In the genomic region with DNA sequence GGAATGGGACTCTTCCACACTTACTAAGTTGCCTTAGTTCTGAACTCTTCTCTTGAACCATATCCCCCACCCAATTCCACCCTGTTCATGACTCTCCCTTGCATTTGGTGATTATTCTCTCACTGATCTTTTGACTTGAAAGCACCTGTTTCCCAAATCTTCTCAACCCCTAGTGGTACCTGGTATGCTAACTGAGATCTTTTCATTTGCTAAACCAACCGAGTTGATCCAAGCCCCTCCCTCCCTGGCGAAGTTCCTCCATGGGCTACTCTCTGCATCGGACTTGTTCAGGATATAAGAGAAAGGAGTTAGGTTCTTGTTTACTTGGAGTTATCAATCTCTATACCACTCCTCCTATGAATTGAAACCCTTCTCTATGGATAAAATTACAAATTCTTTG, we compare ENCODE assay signal across 20 cellular contexts.
A peak's percentile ranks its signal among the peaks of the same experiment; 100 is the strongest.
DNase-seq lines count a peak whose midpoint lies in the region; ATAC-seq, FAIRE-seq and TF ChIP-seq lines count a peak whose summit lies in the region.
"Had no signal": no experiment of that assay in that cellular context is flagged by ENCODE, and none has a peak within 500 bp of the region (broad histone marks: within the 10 kb centered on the region; RNA-seq: fewer than 3 reads in every experiment).

No MANE protein-coding gene starts in this region.

- no peaks in the 10 kb centered on the region for H3K36me3 ChIP-seq in GM23338 (ENCODE audit: insufficient read depth)
- H3K36me3 ChIP-seq in H1 (ENCODE audit: control insufficient read depth in 2 of 4, insufficient read depth in 4 of 4, low read length in 3 of 4) = no peaks in the 10 kb centered on the region
- H3K36me3 ChIP-seq in mesendoderm (ENCODE audit: control insufficient read depth, insufficient read depth, low read length) = no peaks in the 10 kb centered on the region

- TF ChIP-seq RAD21 in H1 (IDR thresholded peaks at IDR 0.05 in 1 of 2, conservative IDR thresholded peaks at IDR 0.05 in 1 of 2; ENCODE audit: low read depth in 2 of 2, low read length in 2 of 2) = no peak; a peak in 1 of 4 replicates

- no peak overlapping the region for H3K56ac ChIP-seq in H1 (replicated peaks; ENCODE audit: insufficient read length, low read depth, low read length)
- H3K56ac ChIP-seq in mesendoderm (ENCODE audit: low read length) = no peak overlapping the region

- H3K27ac Mint-ChIP-seq in GM23338 = no peak overlapping the region
- H3K27ac Mint-ChIP-seq: CD4-positive, alpha-beta T cell; IgD-negative memory B cell had no signal

- no peak overlapping the region for H3K14ac ChIP-seq in H1 (ENCODE audit: insufficient read length)

- H3K79me1 ChIP-seq in H1 (ENCODE audit: low read depth, low read length) = no peaks in the 10 kb centered on the region
- no peaks in the 10 kb centered on the region for H3K79me1 ChIP-seq in mesendoderm (ENCODE audit: low read length)

- peaks cover 2% of the 10 kb centered on the region for H3K27me3 Mint-ChIP-seq in GM23338 (ENCODE audit: insufficient read depth, low read depth, poor library complexity)
- H3K27me3 Mint-ChIP-seq: CD4-positive, alpha-beta T cell; IgD-negative memory B cell had no signal

- H3K9me3 ChIP-seq in H1 (ENCODE audit: insufficient read depth in 2 of 2, low read depth in 1 of 2, low read length in 1 of 2) = no peaks in the 10 kb centered on the region
- H3K9me3 ChIP-seq: A549, Caco-2 had no signal

- H3K23ac ChIP-seq in H1 (ENCODE audit: insufficient read length) = no peak overlapping the region
- H3K23ac ChIP-seq in mesendoderm (ENCODE audit: low read length) = no peak overlapping the region

- H2BK15ac ChIP-seq in H1 (ENCODE audit: low read length) = no peak overlapping the region
- no peak overlapping the region for H2BK15ac ChIP-seq in mesendoderm (replicated peaks; ENCODE audit: low read depth)

- no peaks in the 10 kb centered on the region for H3F3A ChIP-seq in GM23338 (replicated peaks; ENCODE audit: low read depth)

- H2BK20ac ChIP-seq in H1 (ENCODE audit: low read length) = no peak overlapping the region

- no peak overlapping the region for H4K8ac ChIP-seq in H1 (ENCODE audit: extremely low read depth, insufficient read depth, low read length)
- H4K8ac ChIP-seq in mesendoderm (ENCODE audit: low read depth, low read length) = no peak overlapping the region

- no peak overlapping the region for H3K4me3 ChIP-seq in GM23338
- H3K4me3 ChIP-seq in H1 (ENCODE audit: extremely low read depth in 1 of 4, insufficient read depth in 2 of 4, low read depth in 3 of 4, low read length in 4 of 4) = peak overlapping the region in 1 of 4 experiments; percentile 25; a peak in 1 of 8 replicates
- H3K4me3 ChIP-seq in mesendoderm (ENCODE audit: low read length) = no peak overlapping the region
- H3K4me3 ChIP-seq: A549 had no signal

- no peak overlapping the region for H2AFZ ChIP-seq in GM23338
- no peak overlapping the region for H2AFZ ChIP-seq in H1 (ENCODE audit: low read length)

- peaks cover 28% of the 10 kb centered on the region for H3K4me1 Mint-ChIP-seq in GM23338

- TF ChIP-seq CTCF in GM23338 (conservative IDR thresholded peaks at IDR 0.05; ENCODE audit: low read depth in 2 of 2) = no peak
- TF ChIP-seq CTCF in H1 (IDR thresholded peaks at IDR 0.05; ENCODE audit: control extremely low read depth in 1 of 3, insufficient read depth in 1 of 3, low read depth in 1 of 3, low read length in 3 of 3) = peak in 1 of 3 experiments; percentile 19; a peak in 1 of 4 replicates

- H3K4ac ChIP-seq in H1 (replicated peaks; ENCODE audit: insufficient read length, low read depth, low read length) = no peak overlapping the region
- no peak overlapping the region for H3K4ac ChIP-seq in mesendoderm (ENCODE audit: low read depth, low read length)

- H3K23me2 ChIP-seq in H1 (ENCODE audit: low read depth, low read length) = no peaks in the 10 kb centered on the region; the same call in 1 of the 2 replicates

- H3K4me2 ChIP-seq in GM23338 = peak overlapping the region; percentile 5; the same call in 1 of the 2 replicates
- peak overlapping the region; percentile 22 to 28; a peak in 2 of 4 replicates for H3K4me2 ChIP-seq in H1 (ENCODE audit: insufficient read depth in 1 of 2, low read depth in 2 of 2, low read length in 2 of 2)
- no peak overlapping the region for H3K4me2 ChIP-seq in mesendoderm (ENCODE audit: low read length)
- H3K4me2 ChIP-seq: A549 had no signal

- DNase-seq in GM23338 (ENCODE audit: low spot score) (peak; percentile 74), H1 (ENCODE audit: low read depth in 1 of 2, low spot score in 2 of 2) (no peak), iPS DF 4.7 (ENCODE audit: extremely low read depth, low spot score) (peak; percentile 25), mesendoderm (peak; percentile 8), DMS79 (lab: John Stamatoyannopoulos, UW) (no peak)
- DNase-seq: AML-193; Caco-2; CD4-positive, alpha-beta T cell; GOT3; HCEC 1CT had no signal

- H2BK12ac ChIP-seq in H1 (ENCODE audit: low read depth, low read length) = no peak overlapping the region

- H3K9ac ChIP-seq in H1 (replicated peaks in 1 of 4; ENCODE audit: extremely low read depth in 1 of 4, low read depth in 3 of 4, low read length in 3 of 4) (no peak overlapping the region), mesendoderm (ENCODE audit: low read length) (no peak overlapping the region)

- H3K27me3 ChIP-seq in GM23338 (ENCODE audit: insufficient read depth) = no peaks in the 10 kb centered on the region
- no peaks in the 10 kb centered on the region for H3K27me3 ChIP-seq in H1 (replicated peaks in 1 of 4; ENCODE audit: control insufficient read depth in 3 of 4, extremely low read depth in 1 of 4, insufficient read depth in 3 of 4, low read length in 3 of 4)
- no peaks in the 10 kb centered on the region for H3K27me3 ChIP-seq in mesendoderm (ENCODE audit: insufficient read depth, low read length, poor library complexity)

- H4K91ac ChIP-seq in H1 (replicated peaks; ENCODE audit: insufficient read length, low read length) = no peak overlapping the region

- H4K20me1 ChIP-seq in GM23338 (replicated peaks; ENCODE audit: insufficient read depth) = no peaks in the 10 kb centered on the region
- H4K20me1 ChIP-seq in H1 (replicated peaks in 1 of 2; ENCODE audit: control insufficient read depth in 1 of 2, insufficient read depth in 2 of 2, low read length in 2 of 2) = no peaks in the 10 kb centered on the region

- FAIRE-seq in H1 (lab: Jason Lieb, UNC) = peak; percentile 89
- FAIRE-seq: A549, D721Med, GM12892, GM18507, HepG2 had no signal

- no peak overlapping the region for H3K4me3 Mint-ChIP-seq in GM23338
- H3K4me3 Mint-ChIP-seq: CD4-positive, alpha-beta T cell; IgD-negative memory B cell had no signal

- CTCF ChIA-PET in H1 (lab: Charles Lee; ENCODE audit: partially characterized antibody) = interaction anchor here (1.3 to 3.8 kb wide), 4 partner anchors 9 to 107 kb away, joined by 3 to 12 read pairs (median 4); no protein-coding TSS in a partner anchor

- no peaks in the 10 kb centered on the region for H3K9me3 Mint-ChIP-seq in GM23338
- H3K9me3 Mint-ChIP-seq: CD4-positive, alpha-beta T cell had no signal

- H3K9me2 ChIP-seq in GM23338 (ENCODE audit: insufficient read depth) = 0 out of 2 replicates have a peak, but pooled peaks cover 6% of the 10 kb centered on the region

- no peak overlapping the region for H3K27ac ChIP-seq in GM23338 (ENCODE audit: low read depth)
- H3K27ac ChIP-seq in H1 (ENCODE audit: low read depth, low read length) = no peak overlapping the region
- H3K27ac ChIP-seq in mesendoderm (ENCODE audit: low read depth, low read length) = no peak overlapping the region
- H3K27ac ChIP-seq: 22Rv1, A549, C4-2B had no signal

- no peak overlapping the region for H2BK120ac ChIP-seq in H1 (replicated peaks; ENCODE audit: low read depth, low read length)
- H2BK120ac ChIP-seq in mesendoderm (ENCODE audit: low read depth, low read length) = no peak overlapping the region

- H3K36me3 Mint-ChIP-seq in GM23338 (ENCODE audit: low read depth) = no peaks in the 10 kb centered on the region
- H3K36me3 Mint-ChIP-seq: IgD-negative memory B cell had no signal

- POLR2A ChIA-PET in H1 (lab: Charles Lee; ENCODE audit: partially characterized antibody) = no interaction called here

- H3K79me2 ChIP-seq in GM23338 (replicated peaks; ENCODE audit: insufficient read depth) = no peaks in the 10 kb centered on the region
- H3K79me2 ChIP-seq in H1 (ENCODE audit: control insufficient read depth in 1 of 2, insufficient read depth in 2 of 2, low read length in 2 of 2) = no peaks in the 10 kb centered on the region
- H3K79me2 ChIP-seq in mesendoderm (ENCODE audit: control insufficient read depth, insufficient read depth, low read length) = no peaks in the 10 kb centered on the region

- H4K5ac ChIP-seq in H1 (ENCODE audit: insufficient read length, low read depth, low read length) = no peak overlapping the region
- H4K5ac ChIP-seq in mesendoderm (ENCODE audit: low read length) = no peak overlapping the region

- WGBS in H1 (ENCODE audit: extremely low coverage in 1 of 2, insufficient coverage in 1 of 2, insufficient read length in 1 of 2, insufficient replicate concordance in 2 of 2, low coverage in 1 of 2, low lambda C conversion rate in 2 of 2, missing lambda C conversion rate in 1 of 2), 2 experiments = 20% methylated on average over 3 of the region's 3 CpGs; no CpG with 5 or more reads in 1 of the 2 experiments
- WGBS in mesendoderm (ENCODE audit: extremely low coverage, insufficient coverage, low lambda C conversion rate) = no CpG with 5 or more reads among the region's 3 CpGs

- no peak overlapping the region for H2AK5ac ChIP-seq in H1 (ENCODE audit: low read depth, low read length)
- no peak overlapping the region for H2AK5ac ChIP-seq in mesendoderm (ENCODE audit: low read length)

- H2BK5ac ChIP-seq in H1 (ENCODE audit: low read depth, low read length) (no peak overlapping the region), mesendoderm (ENCODE audit: low read length) (no peak overlapping the region)

- ATAC-seq in GM23338 (peak; percentile 96), HG03354 (IDR thresholded peaks at IDR 0.05; ENCODE audit: poor library complexity, severe bottlenecking, unreplicated experiment) (no peak), GM19463 (IDR thresholded peaks at IDR 0.05; ENCODE audit: unreplicated experiment) (no peak)
- ATAC-seq: A549, HepG2 had no signal

- H3K18ac ChIP-seq in H1 (ENCODE audit: extremely low read depth, low read length) (no peak overlapping the region), mesendoderm (ENCODE audit: low read length) (no peak overlapping the region)

- no peak for TF ChIP-seq POLR2A in H1 (IDR thresholded peaks at IDR 0.05; ENCODE audit: control extremely low read depth in 1 of 2, low read depth in 2 of 2, low read length in 2 of 2)

- TF ChIP-seq EP300 in H1 (IDR thresholded peaks at IDR 0.05; ENCODE audit: borderline replicate concordance in 1 of 2, low read depth in 2 of 2, low read length in 2 of 2) = no peak

- H3K4me1 ChIP-seq in GM23338 (ENCODE audit: insufficient read depth) = peaks cover 22% of the 10 kb centered on the region
- peaks cover 0 to 11% (median under 1%) of the 10 kb centered on the region in 4 experiments; a peak in 3 of 7 replicates for H3K4me1 ChIP-seq in H1 (replicated peaks in 1 of 4; ENCODE audit: control insufficient read depth in 3 of 4, insufficient read depth in 4 of 4, low read length in 3 of 4)
- H3K4me1 ChIP-seq in mesendoderm (ENCODE audit: control insufficient read depth, low read depth, low read length) = no peaks in the 10 kb centered on the region
- H3K4me1 ChIP-seq: A549, Caco-2 had no signal

TF ChIP-seq in H1, 55 proteins besides CTCF, POLR2A, EP300 and RAD21 (continues in another document):
- no peak for TF ChIP-seq CEBPB (IDR thresholded peaks at IDR 0.05; ENCODE audit: low read depth, low read length)

Comparison
In these comparisons a context has a peak if more than half of its experiments do, and no peak if none do; other contexts are left out.
1. DNase-seq: peak in GM23338 (single experiment), iPS DF 4.7 (single experiment) and mesendoderm (single experiment); none in H1 (0 of 2) and DMS79 (single experiment).